2 cellular contexts compared by ENCODE assay signal in genomic region chr20:33902011-33902410, GRCh38.
A peak's percentile ranks its signal among the peaks of the same experiment; 100 is the strongest.
TF ChIP-seq lines count a peak whose summit lies in the region.

No MANE protein-coding gene starts in this region.

TF ChIP-seq in HepG2, 621 proteins besides CTCF, POLR2A, EP300 and RAD21:
- TF ChIP-seq FOXO4 (CRISPR knock-in tag; conservative IDR thresholded peaks at IDR 0.05) (0 out of 2 replicates have a peak, but pooled peaks have one; percentile 78), ZNF883 (CRISPR knock-in tag; IDR thresholded peaks at IDR 0.05; ENCODE audit: not compliant biosample characterization) (no peak), ARID4A (CRISPR knock-in tag; IDR thresholded peaks at IDR 0.05; ENCODE audit: borderline replicate concordance) (0 out of 2 replicates have a peak, but pooled peaks have one; percentile 24), FOXC1 (CRISPR knock-in tag; IDR thresholded peaks at IDR 0.05; ENCODE audit: borderline replicate concordance) (0 out of 2 replicates have a peak, but pooled peaks have one; percentile 32)

TF ChIP-seq in GM23338, 12 proteins besides CTCF, POLR2A, EP300 and RAD21 (continued from another document):
- no peak for TF ChIP-seq REST (IDR thresholded peaks at IDR 0.05; ENCODE audit: unreplicated experiment)
- TF ChIP-seq POLR2AphosphoS5 (IDR thresholded peaks at IDR 0.05; ENCODE audit: low read depth): no peak
- no peak for TF ChIP-seq ETS1 (IDR thresholded peaks at IDR 0.05)
- no peak for TF ChIP-seq CREB1 (CRISPR knock-in tag; IDR thresholded peaks at IDR 0.05; ENCODE audit: low read depth)
